Comparison of ENCODE assay signal across 13 cellular contexts in the genomic region with DNA sequence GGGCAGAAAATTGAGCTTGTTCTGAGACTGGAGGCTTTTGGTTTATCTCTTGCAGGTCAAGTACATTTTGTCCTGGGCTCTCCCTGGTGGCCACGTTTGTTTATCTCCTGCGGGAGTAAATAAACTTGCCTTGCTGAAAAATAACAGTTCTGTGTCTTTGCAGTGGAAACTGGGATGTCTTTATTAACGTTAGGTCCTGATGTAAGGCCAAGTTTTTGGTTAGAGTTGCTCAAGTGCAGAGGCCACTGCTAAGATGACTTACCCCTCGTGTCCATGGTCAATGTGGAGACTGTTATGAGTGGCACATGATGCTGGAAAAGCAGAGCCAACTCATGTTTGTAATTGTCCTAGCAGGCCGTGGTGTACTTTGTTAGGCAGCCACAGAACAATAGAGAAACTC. TPM values are rescaled to one million over a fixed set of nuclear protein-coding genes. Genes with fewer than 3 reads are reported as not detected.
DNase-seq lines count a peak whose midpoint lies in the region; ATAC-seq lines count a peak whose summit lies in the region.
"Had no signal": no experiment of that assay in that cellular context is flagged by ENCODE, and none has a peak within 500 bp of the region (broad histone marks: within the 10 kb centered on the region; RNA-seq: fewer than 3 reads in every experiment).

No MANE protein-coding gene starts in this region.

- no peak overlapping the region for H3K27ac ChIP-seq in CD8-positive, alpha-beta memory T cell (ENCODE audit: low read depth, low read length)
- H3K27ac ChIP-seq: gastroesophageal sphincter, HL-60, spleen had no signal

- H3K27ac Mint-ChIP-seq in CD8-positive, alpha-beta memory T cell: peak overlapping the region in 5 of 8 donors; percentile 8 to 64 (median 50)

- no peak overlapping the region for H3K4me3 ChIP-seq in CD8-positive, alpha-beta memory T cell (ENCODE audit: low read length)
- H3K4me3 ChIP-seq: gastroesophageal sphincter, spleen had no signal

- POLR2A ChIA-PET in CD8-positive, alpha-beta memory T cell (lab: Charles Lee): no interaction called here

- peak overlapping the region in 1 of 7 donors; percentile 24 for H3K4me3 Mint-ChIP-seq in CD8-positive, alpha-beta memory T cell

- CTCF ChIA-PET in CD8-positive, alpha-beta memory T cell (lab: Charles Lee): interaction anchor here (1.2 kb wide), 1 partner anchor 893 kb away, joined by 3 read pairs; no protein-coding TSS in a partner anchor

- H3K4me1 ChIP-seq in CD8-positive, alpha-beta memory T cell (ENCODE audit: insufficient read depth, low read length): peaks cover 26% of the 10 kb centered on the region

- no peaks in the 10 kb centered on the region for H3K36me3 ChIP-seq in CD8-positive, alpha-beta memory T cell (ENCODE audit: insufficient read depth, low read length)
- H3K36me3 ChIP-seq: gastroesophageal sphincter had no signal

- peaks cover 52 to 73% (median 66%) of the 10 kb centered on the region in 3 donors for H3K4me1 Mint-ChIP-seq in CD8-positive, alpha-beta memory T cell

- no peak for DNase-seq in CD8-positive, alpha-beta memory T cell
- DNase-seq in amniotic epithelial cell (ENCODE audit: low read depth) (peak; percentile 76), left ventricle myocardium superior (no peak), putamen (ENCODE audit: low spot score) (peak; percentile 87), SW480 (ENCODE audit: low spot score) (no peak), GDM1 (lab: John Stamatoyannopoulos, UW) (no peak), kidney glomerular epithelial cell (lab: John Stamatoyannopoulos, UW) (no peak)
- DNase-seq: mammary epithelial cell; spleen; stimulated activated CD8-positive, alpha-beta memory T cell treated with anti-CD3 and anti-CD28 coated beads, Interleukin-4, amount 100 ng/mL, for 48 hours had no signal

- intact Hi-C loops in left ventricle myocardium superior (cut with micrococcal nuclease): no loop called here

- peaks cover 0 to 2% of the 10 kb centered on the region in 2 donors for H3K27me3 Mint-ChIP-seq in CD8-positive, alpha-beta memory T cell

- no peaks in the 10 kb centered on the region for H3K9me3 Mint-ChIP-seq in CD8-positive, alpha-beta memory T cell

- no peaks in the 10 kb centered on the region for H3K9me3 ChIP-seq in CD8-positive, alpha-beta memory T cell (ENCODE audit: low read length)
- H3K9me3 ChIP-seq: gastroesophageal sphincter, spleen had no signal

- peaks cover 0 to 19% (median 0%) of the 10 kb centered on the region in 3 donors for H3K36me3 Mint-ChIP-seq in CD8-positive, alpha-beta memory T cell

- no peaks in the 10 kb centered on the region for H3K27me3 ChIP-seq in CD8-positive, alpha-beta memory T cell (ENCODE audit: insufficient read depth, low read length, poor library complexity, severe bottlenecking)
- H3K27me3 ChIP-seq: gastroesophageal sphincter, spleen had no signal

- ATAC-seq in left ventricle myocardium superior (peak; percentile 13), GM21576 (IDR thresholded peaks at IDR 0.05; ENCODE audit: unreplicated experiment) (no peak)
- ATAC-seq: gastroesophageal sphincter had no signal

RNA-seq across cellular contexts. Expression of a gene that starts 3.8 kb away (rescaled TPM):
- 100 to 1,000 TPM; 163 to 171 TPM for total RNA-seq in CD8-positive, alpha-beta memory T cell
- polyA plus RNA-seq in CD8-positive, alpha-beta memory T cell: 80.2 TPM
- total RNA-seq in left ventricle myocardium superior: 112 TPM

RNA-seq across cellular contexts. Expression of a gene that starts 13.1 kb away (rescaled TPM):
- total RNA-seq in CD8-positive, alpha-beta memory T cell: 1,000 to 10,000 TPM; 1,957 to 2,019 TPM
- 609 TPM for polyA plus RNA-seq in CD8-positive, alpha-beta memory T cell
- 606 TPM for total RNA-seq in left ventricle myocardium superior

RNA-seq across cellular contexts. Expression of a gene that starts 40.3 kb away (rescaled TPM):
- 10 to 100 TPM; 29.7 to 32.8 TPM for total RNA-seq in CD8-positive, alpha-beta memory T cell
- 3.1 TPM for polyA plus RNA-seq in CD8-positive, alpha-beta memory T cell
- total RNA-seq in left ventricle myocardium superior: 20.2 TPM

Comparison
In these comparisons a context has a peak if more than half of its experiments do, and no peak if none do; other contexts are left out.
1. DNase-seq: peak in amniotic epithelial cell (single experiment) and putamen (single experiment); none in CD8-positive, alpha-beta memory T cell (0 of 5), left ventricle myocardium superior (single experiment), SW480 (single experiment), GDM1 (single experiment) and kidney glomerular epithelial cell (single experiment).